Comparison of ENCODE assay signal across 9 cellular contexts in genomic region chr16:30377812-30378235, GRCh38. TPM values are rescaled to one million over a fixed set of nuclear protein-coding genes. Genes with fewer than 3 reads are reported as not detected.
DNase-seq lines count a peak whose midpoint lies in the region; ATAC-seq and TF ChIP-seq lines count a peak whose summit lies in the region.
"Had no signal": no experiment of that assay in that cellular context is flagged by ENCODE, and none has a peak within 500 bp of the region (broad histone marks: within the 10 kb centered on the region; RNA-seq: fewer than 3 reads in every experiment).

No MANE protein-coding gene starts in this region.

- H3K9ac ChIP-seq in BLaER1: peak overlapping the region; percentile 90

- no peaks in the 10 kb centered on the region for H4K20me1 ChIP-seq in BLaER1

- DNase-seq in HS-5 (ENCODE audit: low read depth): peak; percentile 50
- DNase-seq in NOMO-1 treated with DMSO at 0.1 percent for 48 hours (lab: John Stamatoyannopoulos, UW; ENCODE audit: unreplicated experiment): peak; percentile 88
- DNase-seq in activated T-cell treated with anti-CD3 and anti-CD28 coated beads for 24 hours (ENCODE audit: low read depth): peak; percentile 76
- DNase-seq in epithelial cell of prostate (ENCODE audit: low read depth, low spot score): no peak
- DNase-seq in mucosa of descending colon: peak; percentile 94 to 96 (median 96)
- peak; percentile 69 to 78 for DNase-seq in stimulated activated CD8-positive, alpha-beta memory T cell treated with anti-CD3 and anti-CD28 coated beads, Interleukin-2, amount 100 ng/mL, for 48 hours (ENCODE audit: low read depth in 2 of 2)

- TF ChIP-seq CTCF in mucosa of descending colon (IDR thresholded peaks at IDR 0.05): no peak

- H3K9me3 ChIP-seq in BLaER1: no peaks in the 10 kb centered on the region
- H3K9me3 ChIP-seq in mucosa of descending colon: no peaks in the 10 kb centered on the region

- H3K36me3 ChIP-seq in BLaER1 (no peaks in the 10 kb centered on the region), mucosa of descending colon (ENCODE audit: low read depth) (no peaks in the 10 kb centered on the region)

- H3K4me1 ChIP-seq in BLaER1 (peaks cover 64% of the 10 kb centered on the region), mucosa of descending colon (ENCODE audit: low read depth) (peaks cover 11% of the 10 kb centered on the region)

- peak; percentile 36 for ATAC-seq in GM19452 (IDR thresholded peaks at IDR 0.05; ENCODE audit: unreplicated experiment)
- peak; percentile 70 for ATAC-seq in mucosa of descending colon

- intact Hi-C loops in mucosa of descending colon (cut with DNase I, micrococcal nuclease): no loop called here

- H3K27ac ChIP-seq in BLaER1 (peak overlapping the region; percentile 98), epithelial cell of prostate (peak overlapping the region; percentile 97)

- peak overlapping the region; percentile 75 for H3K4me3 ChIP-seq in BLaER1
- H3K4me3 ChIP-seq in mucosa of descending colon: peak overlapping the region; percentile 33

- peak overlapping the region; percentile 92 for H3K4me2 ChIP-seq in BLaER1

- no peaks in the 10 kb centered on the region for H3K27me3 ChIP-seq in BLaER1

RNA-seq across cellular contexts. Expression of gene MYL11, which starts 3.2 kb away (rescaled TPM):
- total RNA-seq in mucosa of descending colon: 1 to 10 TPM in 2 of 3 donors, not detected in 1; 1.1 to 1.6 TPM
- total RNA-seq: T-helper 2 cell treated with Interferon-gamma antibody and Interleukin-4, amounts not matched to agents 100 ng/mL and 5 ng/mL, for 36 hours had no signal

RNA-seq across cellular contexts. Expression of gene SEPTIN1, which starts 4.5 kb away (rescaled TPM):
- total RNA-seq in mucosa of descending colon: 1 to 10 TPM; 5.6 to 6.1 (median 6.0) TPM

RNA-seq across cellular contexts. Expression of gene TBC1D10B, which starts 7.5 kb away (rescaled TPM):
- total RNA-seq in mucosa of descending colon: 10 to 100 TPM; 46.4 to 48.8 (median 47.5) TPM

RNA-seq across cellular contexts. Expression of gene ZNF48, which starts 17.4 kb away (rescaled TPM):
- 10 to 100 TPM in 1 of 3 donors, 1 to 10 TPM in 2; 6.5 to 13.7 (median 6.6) TPM for total RNA-seq in mucosa of descending colon

RNA-seq across cellular contexts. Expression of gene CD2BP2, which starts 22.7 kb away (rescaled TPM):
- 10 to 100 TPM; 53.4 to 57.9 (median 53.5) TPM for total RNA-seq in mucosa of descending colon
